ENCODE assay signal across 9 cellular contexts in genomic region chr3:112813723-112814171, GRCh38. TPM values are rescaled to one million over a fixed set of nuclear protein-coding genes. Genes with fewer than 3 reads are reported as not detected.
A peak's percentile ranks its signal among the peaks of the same experiment; 100 is the strongest.
DNase-seq lines count a peak whose midpoint lies in the region; ATAC-seq and TF ChIP-seq lines count a peak whose summit lies in the region.
"Had no signal": no experiment of that assay in that cellular context is flagged by ENCODE, and none has a peak within 500 bp of the region (broad histone marks: within the 10 kb centered on the region; RNA-seq: fewer than 3 reads in every experiment).

No MANE protein-coding gene starts in this region.

- H3K4me3 Mint-ChIP-seq in dendritic cell treated with granulocyte-macrophage colony-stimulating factor and Interleukin-4, amounts not matched to agents 40 ng/mL and 50 ng/mL, for 4 days: peak overlapping the region; percentile 23
- no peak overlapping the region for H3K4me3 Mint-ChIP-seq in activated naive CD4-positive, alpha-beta T cell treated with anti-CD3 and anti-CD28 coated beads, Interleukin-2, amount 10 ng/mL, durations not matched to agents 7 days and 5 days

- no peak for TF ChIP-seq CTCF in AG09309 (IDR thresholded peaks at IDR 0.05; ENCODE audit: control insufficient read depth, insufficient read depth, low read depth, low read length, missing control alignments)

- peak overlapping the region; percentile 94 for H3K27ac Mint-ChIP-seq in dendritic cell treated with granulocyte-macrophage colony-stimulating factor and Interleukin-4, amounts not matched to agents 40 ng/mL and 50 ng/mL, for 4 days
- no peak overlapping the region for H3K27ac Mint-ChIP-seq in activated naive CD4-positive, alpha-beta T cell treated with anti-CD3 and anti-CD28 coated beads, Interleukin-2, amount 10 ng/mL, durations not matched to agents 7 days and 5 days

- intact Hi-C loops in dendritic cell treated with granulocyte-macrophage colony-stimulating factor and Interleukin-4, amounts not matched to agents 40 ng/mL and 50 ng/mL, for 4 days (cut with micrococcal nuclease): loop anchor here (5.0 kb wide), 4 partner anchors 46 to 251 kb away; partner anchors contain the start of genes ATG3, CCDC80, CD200R1 and SLC35A5

- H3K4me2 ChIP-seq in skeletal muscle satellite cell (ENCODE audit: low read length): no peak overlapping the region

- no peaks in the 10 kb centered on the region for H3K36me3 ChIP-seq in skeletal muscle satellite cell (ENCODE audit: insufficient read depth, low read length)

- no peaks in the 10 kb centered on the region for H3K9me3 ChIP-seq in skeletal muscle satellite cell (replicated peaks; ENCODE audit: low read length)

- ATAC-seq in GM19372 (IDR thresholded peaks at IDR 0.05; ENCODE audit: low read depth, unreplicated experiment) (peak; percentile 85), HG03432 (IDR thresholded peaks at IDR 0.05; ENCODE audit: unreplicated experiment) (peak; percentile 74)

- H3K9ac ChIP-seq in skeletal muscle satellite cell (ENCODE audit: low read depth, low read length): peak overlapping the region; percentile 7

- no peaks in the 10 kb centered on the region for H3K27me3 ChIP-seq in skeletal muscle satellite cell (ENCODE audit: control insufficient read depth, insufficient read depth, low read length)

- peaks cover 12% of the 10 kb centered on the region for H3K36me3 Mint-ChIP-seq in dendritic cell treated with granulocyte-macrophage colony-stimulating factor and Interleukin-4, amounts not matched to agents 40 ng/mL and 50 ng/mL, for 4 days (ENCODE audit: low read depth)
- no peaks in the 10 kb centered on the region for H3K36me3 Mint-ChIP-seq in activated naive CD4-positive, alpha-beta T cell treated with anti-CD3 and anti-CD28 coated beads, Interleukin-2, amount 10 ng/mL, durations not matched to agents 7 days and 5 days

- H3K4me3 ChIP-seq in AG09309 (ENCODE audit: control insufficient read depth, low read depth, low read length) (no peak overlapping the region), skeletal muscle satellite cell (ENCODE audit: low read length) (no peak overlapping the region)

- peaks cover 36% of the 10 kb centered on the region for H3K4me1 ChIP-seq in skeletal muscle satellite cell (ENCODE audit: control insufficient read depth, insufficient read depth, low read length)

- CTCF ChIA-PET in activated naive CD4-positive, alpha-beta T cell treated with anti-CD3 and anti-CD28 coated beads, Interleukin-2, amount 10 ng/mL, durations not matched to agents 7 days and 5 days (lab: Charles Lee): interaction anchor here (0.6 to 7.1 kb wide), 13 partner anchors 9 to 231 kb away, joined by 3 to 72 read pairs (median 3); partner anchors contain the start of genes CCDC80 and CD200R1

- no peaks in the 10 kb centered on the region for H3K27me3 Mint-ChIP-seq in dendritic cell treated with granulocyte-macrophage colony-stimulating factor and Interleukin-4, amounts not matched to agents 40 ng/mL and 50 ng/mL, for 4 days
- peaks cover 4% of the 10 kb centered on the region for H3K27me3 Mint-ChIP-seq in activated naive CD4-positive, alpha-beta T cell treated with anti-CD3 and anti-CD28 coated beads, Interleukin-2, amount 10 ng/mL, durations not matched to agents 7 days and 5 days

- DNase-seq in AG09309 (ENCODE audit: low read depth) (peak; percentile 58), dermis blood vessel endothelial cell (no peak)
- no peak for DNase-seq in activated naive CD4-positive, alpha-beta T cell treated with anti-CD3 and anti-CD28 coated beads, Interleukin-2, amount 10 ng/mL, durations not matched to agents 7 days and 5 days
- no peak for DNase-seq in activated CD4-positive, alpha-beta T cell treated with anti-CD3 and anti-CD28 coated beads for 4 hours

- peaks cover 79% of the 10 kb centered on the region for H3K4me1 Mint-ChIP-seq in dendritic cell treated with granulocyte-macrophage colony-stimulating factor and Interleukin-4, amounts not matched to agents 40 ng/mL and 50 ng/mL, for 4 days (ENCODE audit: low read depth)
- peaks cover 13% of the 10 kb centered on the region for H3K4me1 Mint-ChIP-seq in activated naive CD4-positive, alpha-beta T cell treated with anti-CD3 and anti-CD28 coated beads, Interleukin-2, amount 10 ng/mL, durations not matched to agents 7 days and 5 days

- H3K9me3 Mint-ChIP-seq in dendritic cell treated with granulocyte-macrophage colony-stimulating factor and Interleukin-4, amounts not matched to agents 40 ng/mL and 50 ng/mL, for 4 days: peaks cover 10% of the 10 kb centered on the region
- no peaks in the 10 kb centered on the region for H3K9me3 Mint-ChIP-seq in activated naive CD4-positive, alpha-beta T cell treated with anti-CD3 and anti-CD28 coated beads, Interleukin-2, amount 10 ng/mL, durations not matched to agents 7 days and 5 days

RNA-seq across cellular contexts. Expression of gene CD200R1L, which starts 32.9 kb away (rescaled TPM):
- not detected in 2 replicates for total RNA-seq in skeletal muscle satellite cell (2012; rRNA removed)
- not detected in 2 replicates for total RNA-seq in dermis blood vessel endothelial cell
- total RNA-seq: kidney epithelial cell had no signal
